In the genomic region with DNA sequence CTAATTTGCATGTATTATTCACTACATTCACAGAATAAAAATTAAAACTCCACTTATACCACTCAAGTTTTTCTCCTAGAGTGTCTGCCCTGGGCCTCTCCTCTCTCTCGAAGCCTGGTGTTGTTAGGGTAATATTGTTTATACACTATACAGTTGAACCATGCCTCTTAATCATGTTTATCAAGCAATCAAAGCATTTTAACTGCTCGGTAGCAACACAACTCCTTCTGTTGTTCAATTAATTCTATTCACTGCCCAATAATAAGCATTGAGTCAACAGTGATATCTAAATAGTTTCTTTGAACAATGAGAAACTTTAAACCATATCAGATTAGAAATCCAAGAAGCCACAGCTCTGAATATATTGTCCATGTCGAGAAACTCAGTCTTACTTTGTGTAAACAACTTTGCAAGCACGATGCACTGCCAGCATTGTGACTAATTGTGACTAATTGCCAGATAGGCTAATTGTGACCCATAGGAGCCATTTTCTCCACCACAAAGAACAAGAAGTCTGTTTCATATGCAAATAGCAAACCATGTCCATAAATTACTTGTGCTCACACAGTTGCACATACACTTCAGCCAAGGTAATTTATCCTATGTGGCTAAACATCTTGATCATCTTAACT, we compare ENCODE assay signal across 20 cellular contexts. TPM values are rescaled to one million over a fixed set of nuclear protein-coding genes. Genes with fewer than 3 reads are reported as not detected.
DNase-seq lines count a peak whose midpoint lies in the region; ATAC-seq, FAIRE-seq and TF ChIP-seq lines count a peak whose summit lies in the region.
"Had no signal": no experiment of that assay in that cellular context is flagged by ENCODE, and none has a peak within 500 bp of the region (broad histone marks: within the 10 kb centered on the region; RNA-seq: fewer than 3 reads in every experiment).

A gene with protein sequence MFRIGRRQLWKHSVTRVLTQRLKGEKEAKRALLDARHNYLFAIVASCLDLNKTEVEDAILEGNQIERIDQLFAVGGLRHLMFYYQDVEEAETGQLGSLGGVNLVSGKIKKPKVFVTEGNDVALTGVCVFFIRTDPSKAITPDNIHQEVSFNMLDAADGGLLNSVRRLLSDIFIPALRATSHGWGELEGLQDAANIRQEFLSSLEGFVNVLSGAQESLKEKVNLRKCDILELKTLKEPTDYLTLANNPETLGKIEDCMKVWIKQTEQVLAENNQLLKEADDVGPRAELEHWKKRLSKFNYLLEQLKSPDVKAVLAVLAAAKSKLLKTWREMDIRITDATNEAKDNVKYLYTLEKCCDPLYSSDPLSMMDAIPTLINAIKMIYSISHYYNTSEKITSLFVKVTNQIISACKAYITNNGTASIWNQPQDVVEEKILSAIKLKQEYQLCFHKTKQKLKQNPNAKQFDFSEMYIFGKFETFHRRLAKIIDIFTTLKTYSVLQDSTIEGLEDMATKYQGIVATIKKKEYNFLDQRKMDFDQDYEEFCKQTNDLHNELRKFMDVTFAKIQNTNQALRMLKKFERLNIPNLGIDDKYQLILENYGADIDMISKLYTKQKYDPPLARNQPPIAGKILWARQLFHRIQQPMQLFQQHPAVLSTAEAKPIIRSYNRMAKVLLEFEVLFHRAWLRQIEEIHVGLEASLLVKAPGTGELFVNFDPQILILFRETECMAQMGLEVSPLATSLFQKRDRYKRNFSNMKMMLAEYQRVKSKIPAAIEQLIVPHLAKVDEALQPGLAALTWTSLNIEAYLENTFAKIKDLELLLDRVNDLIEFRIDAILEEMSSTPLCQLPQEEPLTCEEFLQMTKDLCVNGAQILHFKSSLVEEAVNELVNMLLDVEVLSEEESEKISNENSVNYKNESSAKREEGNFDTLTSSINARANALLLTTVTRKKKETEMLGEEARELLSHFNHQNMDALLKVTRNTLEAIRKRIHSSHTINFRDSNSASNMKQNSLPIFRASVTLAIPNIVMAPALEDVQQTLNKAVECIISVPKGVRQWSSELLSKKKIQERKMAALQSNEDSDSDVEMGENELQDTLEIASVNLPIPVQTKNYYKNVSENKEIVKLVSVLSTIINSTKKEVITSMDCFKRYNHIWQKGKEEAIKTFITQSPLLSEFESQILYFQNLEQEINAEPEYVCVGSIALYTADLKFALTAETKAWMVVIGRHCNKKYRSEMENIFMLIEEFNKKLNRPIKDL (N-terminal part only) (minus strand): TSS at position 125 of the 632 bp plus-strand sequence. CDS start 250 bp downstream, outside the sequence.

- ATAC-seq in GM18502 (IDR thresholded peaks at IDR 0.05; ENCODE audit: poor library complexity, unreplicated experiment), result no peak
- ATAC-seq in GM18867 (IDR thresholded peaks at IDR 0.05; ENCODE audit: unreplicated experiment), result no peak
- ATAC-seq in stimulated activated naive CD8-positive, alpha-beta T cell treated with anti-CD3 and anti-CD28 coated beads, Interleukin-15, Interleukin-2, amounts not matched to agents 100 U/mL and 50 U/mL, for 24 hours, result no peak
- ATAC-seq: activated CD4-positive, CD25-positive, alpha-beta regulatory T cell treated with anti-CD3 and anti-CD28 coated beads, Interleukin-2, amount 50 U/mL, for 24 hours; gastroesophageal sphincter; K562; left lung; right lobe of liver had no signal

- peaks cover 3% of the 10 kb centered on the region for H3K27me3 Mint-ChIP-seq in brain

- no peaks in the 10 kb centered on the region for H3K36me3 Mint-ChIP-seq in brain

- peak within 1 kb of the TSS; percentile 96 for H3K27ac ChIP-seq in 22Rv1
- H3K27ac ChIP-seq: colonic mucosa, gastroesophageal sphincter, left lung, right lobe of liver, SJSA1 had no signal

- no peak for FAIRE-seq in frontal cortex (lab: Jason Lieb, UNC)
- FAIRE-seq: endometrium, K562 had no signal

- DNase-seq in ELR (ENCODE audit: low read depth) (peak; percentile 72), NCI-H526 treated with DMSO at 0.1 percent for 48 hours (lab: John Stamatoyannopoulos, UW) (peak; percentile 54), frontal cortex (ENCODE audit: low spot score in 2 of 2) (no peak)
- DNase-seq in stimulated activated naive CD8-positive, alpha-beta T cell treated with anti-CD3 and anti-CD28 coated beads, Interleukin-15, Interleukin-2, amounts not matched to agents 100 U/mL and 50 U/mL, for 24 hours, result no peak
- DNase-seq: activated gamma-delta T cell treated with Interleukin-2 at 50 U/mL for 16 hours, anterior cingulate cortex, colonic mucosa, left lung, NCI-H2227 treated with DMSO at 0.1 percent for 48 hours, right lobe of liver had no signal

- peaks cover 36% of the 10 kb centered on the region for H3K4me1 Mint-ChIP-seq in brain

- TF ChIP-seq CTCF in 22Rv1 (IDR thresholded peaks at IDR 0.05) (no peak), brain (conservative IDR thresholded peaks at IDR 0.05) (no peak)

- peak within 1 kb of the TSS in 2 of 5 experiments; percentile 9 to 71 for H3K4me3 Mint-ChIP-seq in brain
- H3K4me3 Mint-ChIP-seq: T-helper 2 cell treated with Interferon-gamma antibody and Interleukin-4, amounts not matched to agents 5 μg/mL and 100 μg/mL, for 36 hours had no signal

- no peaks in the 10 kb centered on the region for H3K9me3 Mint-ChIP-seq in brain
- H3K9me3 Mint-ChIP-seq: T-helper 2 cell treated with Interferon-gamma antibody and Interleukin-4, amounts not matched to agents 5 μg/mL and 100 μg/mL, for 36 hours had no signal

- H3K27ac Mint-ChIP-seq in brain, result peak within 1 kb of the TSS in 4 of 5 experiments; percentile 39 to 86 (median 64)
- H3K27ac Mint-ChIP-seq: T-helper 2 cell treated with Interferon-gamma antibody and Interleukin-4, amounts not matched to agents 5 μg/mL and 100 μg/mL, for 36 hours had no signal

RNA-seq across cellular contexts. Expression of the gene that starts here (rescaled TPM):
- 0.41 TPM for polyA plus RNA-seq in brain (ENCODE audit: insufficient read depth, low read depth, low replicate concordance)
- total RNA-seq in frontal cortex, result 3.7 TPM
- total RNA-seq: K562 had no signal

Comparison
In these comparisons a context has a peak if more than half of its experiments do, and no peak if none do; other contexts are left out.
1. DNase-seq: peak in ELR (single experiment) and NCI-H526 treated with DMSO at 0.1 percent for 48 hours (single experiment); none in frontal cortex (0 of 2) and stimulated activated naive CD8-positive, alpha-beta T cell treated with anti-CD3 and anti-CD28 coated beads, Interleukin-15, Interleukin-2, amounts not matched to agents 100 U/mL and 50 U/mL, for 24 hours (single experiment).